8 cellular contexts compared by ENCODE assay signal in the genomic region with DNA sequence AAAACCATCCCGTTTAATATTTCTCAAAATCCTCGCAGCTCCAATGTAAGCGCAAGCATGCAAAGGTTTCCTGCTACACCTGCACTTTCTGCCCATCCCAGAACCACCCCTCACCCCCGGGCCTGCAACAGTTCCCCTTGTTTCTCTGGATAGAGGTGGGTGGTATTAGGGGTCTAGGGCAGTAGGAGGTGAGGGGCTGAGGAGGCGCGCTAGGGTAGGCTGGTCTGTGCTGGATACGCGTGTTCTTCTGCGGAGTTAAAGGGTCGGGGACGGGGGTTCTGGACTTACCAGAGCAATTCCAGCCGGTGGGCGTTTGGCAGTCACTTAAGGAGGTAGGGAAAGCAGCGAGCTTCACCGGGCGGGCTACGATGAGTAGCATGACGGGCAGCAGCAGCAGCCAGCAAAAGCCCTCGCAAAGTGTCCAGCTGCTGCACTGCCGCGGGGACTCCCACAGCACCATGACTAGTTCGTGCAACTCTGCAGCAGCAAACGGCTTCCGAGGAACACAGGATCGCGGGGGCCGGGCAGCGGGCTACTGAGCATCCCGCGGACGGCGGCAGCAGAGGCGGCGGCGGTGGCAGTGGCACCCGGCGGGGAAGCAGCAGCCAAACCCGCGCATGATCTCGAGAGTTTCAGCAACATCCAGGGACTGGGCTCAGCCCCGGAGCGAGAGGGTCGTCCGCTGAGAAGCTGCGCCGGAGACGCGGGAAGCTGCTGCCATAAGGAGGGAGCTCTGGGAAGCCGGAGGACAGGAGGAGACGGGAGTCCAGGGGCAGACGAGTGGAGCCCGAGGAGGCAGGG. TPM values are rescaled to one million over a fixed set of nuclear protein-coding genes. Genes with fewer than 3 reads are reported as not detected.
DNase-seq lines count a peak whose midpoint lies in the region; ATAC-seq and TF ChIP-seq lines count a peak whose summit lies in the region.

No MANE protein-coding gene starts in this region.

- H3K27me3 ChIP-seq in naive thymus-derived CD4-positive, alpha-beta T cell (ENCODE audit: control insufficient read depth in 2 of 2, insufficient read depth in 2 of 2, low read length in 2 of 2), result peaks cover 13 to 41% of the 10 kb centered on the region in 2 donors

- H3K9me3 ChIP-seq in naive thymus-derived CD4-positive, alpha-beta T cell (ENCODE audit: control insufficient read depth in 2 of 3, low read length in 3 of 3), result no peaks in the 10 kb centered on the region

- CTCF ChIA-PET in activated B cell treated with CpG ODN at 0.5 μM for 24 hours (lab: Charles Lee), result interaction anchor here (1.7 kb wide), 1 partner anchor 31 kb away, joined by 5 read pairs; no protein-coding TSS in a partner anchor
- CTCF ChIA-PET in naive thymus-derived CD4-positive, alpha-beta T cell (lab: Charles Lee), result no interaction called here

- H3K4me3 Mint-ChIP-seq in activated B cell treated with CpG ODN at 0.5 μM for 24 hours (peak overlapping the region; percentile 78), endothelial cell (ENCODE audit: unreplicated experiment) (peak overlapping the region; percentile 85)
- peak overlapping the region; percentile 40 to 86 (median 75) for H3K4me3 Mint-ChIP-seq in naive thymus-derived CD4-positive, alpha-beta T cell

- H3K4me3 ChIP-seq in naive thymus-derived CD4-positive, alpha-beta T cell (ENCODE audit: low read length), result peak overlapping the region; percentile 51
- peak overlapping the region; percentile 25 for H3K4me3 ChIP-seq in urinary bladder (ENCODE audit: low read depth, low read length)

- peaks cover 9 to 19% of the 10 kb centered on the region in 2 donors for H3K4me1 ChIP-seq in naive thymus-derived CD4-positive, alpha-beta T cell (ENCODE audit: control insufficient read depth in 2 of 2, insufficient read depth in 2 of 2, low read length in 2 of 2)
- peaks cover 1% of the 10 kb centered on the region for H3K4me1 ChIP-seq in urinary bladder (ENCODE audit: insufficient read depth)

- intact Hi-C loops in activated B cell treated with CpG ODN at 0.5 μM for 24 hours (cut with micrococcal nuclease), result no loop called here
- intact Hi-C loops in naive thymus-derived CD4-positive, alpha-beta T cell (cut with micrococcal nuclease), result no loop called here

- DNase-seq in NCI-H82 (lab: John Stamatoyannopoulos, UW), result peak; percentile 68
- DNase-seq in NCI-H82 treated with DMSO at 0.1 percent for 48 hours (lab: John Stamatoyannopoulos, UW; ENCODE audit: unreplicated experiment), result no peak
- peak; percentile 18 for DNase-seq in activated B cell treated with CpG ODN at 0.5 μM for 24 hours
- DNase-seq in endothelial cell (ENCODE audit: low spot score), result peak; percentile 36
- peak in 7 of 9 donors; percentile 0 to 42 (median 19) for DNase-seq in naive thymus-derived CD4-positive, alpha-beta T cell
- DNase-seq in midbrain (lab: John Stamatoyannopoulos, UW), result no peak

- H3K9me3 Mint-ChIP-seq in activated B cell treated with CpG ODN at 0.5 μM for 24 hours (no peaks in the 10 kb centered on the region), endothelial cell (ENCODE audit: unreplicated experiment) (no peaks in the 10 kb centered on the region)
- peaks cover 0 to 2% (median 0%) of the 10 kb centered on the region in 11 donors for H3K9me3 Mint-ChIP-seq in naive thymus-derived CD4-positive, alpha-beta T cell

- no peaks in the 10 kb centered on the region for H3K36me3 ChIP-seq in naive thymus-derived CD4-positive, alpha-beta T cell (ENCODE audit: control insufficient read depth in 2 of 3, insufficient read depth in 3 of 3, low read length in 3 of 3)
- no peaks in the 10 kb centered on the region for H3K36me3 ChIP-seq in urinary bladder (ENCODE audit: insufficient read depth)

- POLR2A ChIA-PET in activated B cell treated with CpG ODN at 0.5 μM for 24 hours (lab: Charles Lee), result no interaction called here
- POLR2A ChIA-PET in naive thymus-derived CD4-positive, alpha-beta T cell (lab: Charles Lee), result no interaction called here

- no peak for TF ChIP-seq CTCF in activated B cell treated with CpG ODN at 0.5 μM for 24 hours (IDR thresholded peaks at IDR 0.05)
- no peak for TF ChIP-seq CTCF in endothelial cell (IDR thresholded peaks at IDR 0.05; ENCODE audit: unreplicated experiment)

- ATAC-seq in HG03175 (IDR thresholded peaks at IDR 0.05; ENCODE audit: unreplicated experiment) (peak; percentile 12), activated B cell treated with CpG ODN at 0.5 μM for 24 hours (ENCODE audit: low read depth) (peak; percentile 25)
- ATAC-seq in naive thymus-derived CD4-positive, alpha-beta T cell, result peak; percentile 38

- H3K4me1 Mint-ChIP-seq in activated B cell treated with CpG ODN at 0.5 μM for 24 hours, result peaks cover 31% of the 10 kb centered on the region
- peaks cover 16% of the 10 kb centered on the region for H3K4me1 Mint-ChIP-seq in endothelial cell (ENCODE audit: unreplicated experiment)
- peaks cover 20 to 38% (median 27%) of the 10 kb centered on the region in 7 donors for H3K4me1 Mint-ChIP-seq in naive thymus-derived CD4-positive, alpha-beta T cell

- H3K36me3 Mint-ChIP-seq in activated B cell treated with CpG ODN at 0.5 μM for 24 hours (ENCODE audit: low read depth) (no peaks in the 10 kb centered on the region), endothelial cell (ENCODE audit: low read depth, unreplicated experiment) (no peaks in the 10 kb centered on the region)
- no peaks in the 10 kb centered on the region for H3K36me3 Mint-ChIP-seq in naive thymus-derived CD4-positive, alpha-beta T cell

- 3% methylated on average over 52 of the region's 52 CpGs for WGBS in urinary bladder

- H3K27ac ChIP-seq in naive thymus-derived CD4-positive, alpha-beta T cell (ENCODE audit: low read depth, low read length), result no peak overlapping the region
- no peak overlapping the region for H3K27ac ChIP-seq in urinary bladder (ENCODE audit: low read depth)

- H3K27me3 Mint-ChIP-seq in activated B cell treated with CpG ODN at 0.5 μM for 24 hours (peaks cover 55% of the 10 kb centered on the region), endothelial cell (ENCODE audit: unreplicated experiment) (peaks cover 25% of the 10 kb centered on the region)
- H3K27me3 Mint-ChIP-seq in naive thymus-derived CD4-positive, alpha-beta T cell, result peaks cover 70 to 85% (median 80%) of the 10 kb centered on the region in 5 donors

- H3K27ac Mint-ChIP-seq in activated B cell treated with CpG ODN at 0.5 μM for 24 hours, result no peak overlapping the region
- H3K27ac Mint-ChIP-seq in endothelial cell (ENCODE audit: unreplicated experiment), result no peak overlapping the region
- peak overlapping the region in 1 of 9 donors; percentile 15 for H3K27ac Mint-ChIP-seq in naive thymus-derived CD4-positive, alpha-beta T cell

RNA-seq across cellular contexts. Expression of a gene that starts 0.5 kb away (rescaled TPM):
- total RNA-seq in activated B cell treated with CpG ODN at 0.5 μM for 24 hours (not detected in 2 replicates), endothelial cell (ENCODE audit: unreplicated experiment) (0.10 TPM), urinary bladder (4.7 TPM)
- total RNA-seq in naive thymus-derived CD4-positive, alpha-beta T cell, result not detected
- polyA plus RNA-seq in naive thymus-derived CD4-positive, alpha-beta T cell, result not detected
- 3.5 TPM for polyA plus RNA-seq in urinary bladder

Comparison
In these comparisons a context has a peak if more than half of its experiments do, and no peak if none do; other contexts are left out.
1. DNase-seq: peak in NCI-H82 (single experiment), activated B cell treated with CpG ODN at 0.5 μM for 24 hours (single experiment), endothelial cell (single experiment) and naive thymus-derived CD4-positive, alpha-beta T cell (7 of 9); none in NCI-H82 treated with DMSO at 0.1 percent for 48 hours (single experiment) and midbrain (single experiment).
2. Peak in every context shown above with its lines, with median percentiles within 50 percentile points of each other: ATAC-seq and H3K4me3 Mint-ChIP-seq.